In the genomic region with DNA sequence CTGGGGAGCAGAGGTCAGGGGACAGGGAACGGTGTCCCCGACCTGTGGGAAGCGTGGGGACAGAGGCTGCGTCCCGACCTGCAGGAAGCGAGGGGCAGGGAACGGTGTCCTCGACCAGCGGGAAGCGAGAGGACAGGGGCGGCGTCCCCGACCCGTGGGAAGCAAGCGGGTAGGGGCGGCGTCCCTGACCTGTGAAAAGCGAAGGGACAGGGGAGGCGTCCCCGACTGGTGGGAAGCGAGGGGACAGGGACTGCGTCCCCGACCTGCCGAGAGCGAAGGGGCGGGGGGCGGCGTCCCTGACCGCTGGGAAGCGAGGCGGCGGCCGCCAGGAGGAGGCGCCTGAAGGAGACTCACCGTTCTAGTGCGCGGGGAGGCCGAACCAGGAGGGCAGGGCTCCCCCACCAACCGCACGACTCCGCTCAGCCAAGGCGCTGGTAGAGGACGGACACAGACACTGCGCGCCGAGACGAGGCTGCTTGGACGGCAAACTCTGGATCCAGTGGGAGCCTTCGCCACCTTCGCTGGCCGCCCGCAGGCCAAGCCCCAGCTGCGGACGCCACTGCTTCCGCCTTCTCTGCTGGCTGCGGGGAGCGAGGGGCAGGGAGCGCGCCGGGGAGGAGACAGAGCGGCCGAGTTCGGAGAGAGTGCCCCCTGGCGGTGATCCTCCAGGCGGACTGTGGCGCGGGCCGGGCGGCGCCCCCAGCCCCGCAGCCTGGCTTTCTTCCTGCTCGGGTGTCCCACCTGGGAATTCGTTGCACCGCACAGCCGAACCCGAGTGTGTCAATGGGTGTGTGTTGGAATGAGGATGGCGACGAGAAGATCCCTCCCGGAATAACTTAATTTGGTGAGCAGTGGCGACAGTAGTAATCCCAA, we compare ENCODE assay signal across 8 cellular contexts. TPM values are rescaled to one million over a fixed set of nuclear protein-coding genes. Genes with fewer than 3 reads are reported as not detected.
A peak's percentile ranks its signal among the peaks of the same experiment; 100 is the strongest.
DNase-seq lines count a peak whose midpoint lies in the region; ATAC-seq and TF ChIP-seq lines count a peak whose summit lies in the region.

A gene with protein sequence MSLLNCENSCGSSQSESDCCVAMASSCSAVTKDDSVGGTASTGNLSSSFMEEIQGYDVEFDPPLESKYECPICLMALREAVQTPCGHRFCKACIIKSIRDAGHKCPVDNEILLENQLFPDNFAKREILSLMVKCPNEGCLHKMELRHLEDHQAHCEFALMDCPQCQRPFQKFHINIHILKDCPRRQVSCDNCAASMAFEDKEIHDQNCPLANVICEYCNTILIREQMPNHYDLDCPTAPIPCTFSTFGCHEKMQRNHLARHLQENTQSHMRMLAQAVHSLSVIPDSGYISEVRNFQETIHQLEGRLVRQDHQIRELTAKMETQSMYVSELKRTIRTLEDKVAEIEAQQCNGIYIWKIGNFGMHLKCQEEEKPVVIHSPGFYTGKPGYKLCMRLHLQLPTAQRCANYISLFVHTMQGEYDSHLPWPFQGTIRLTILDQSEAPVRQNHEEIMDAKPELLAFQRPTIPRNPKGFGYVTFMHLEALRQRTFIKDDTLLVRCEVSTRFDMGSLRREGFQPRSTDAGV (minus strand): TSS at position 579 of the 873 bp plus-strand sequence. CDS start 8,757 bp downstream, outside the sequence.

- TF ChIP-seq CTCF in right lobe of liver (IDR thresholded peaks at IDR 0.05): peak; percentile 85 to 93 (median 89)

- no peaks in the 10 kb centered on the region for H3K36me3 ChIP-seq in right lobe of liver

- H3K27me3 ChIP-seq in right lobe of liver: no peaks in the 10 kb centered on the region

- intact Hi-C loops in right lobe of liver (cut with DNase I): no loop called here

- DNase-seq in C1 segment of cervical spinal cord (lab: John Stamatoyannopoulos, UW) (peak in 13 of 14 donors; percentile 30 to 89 (median 76)), GM19238 (ENCODE audit: insufficient read length, low spot score) (peak; percentile 88), NCI-H526 treated with DMSO at 0.1 percent for 48 hours (lab: John Stamatoyannopoulos, UW) (peak; percentile 76), dermis microvascular lymphatic vessel endothelial cell (ENCODE audit: low read depth in 2 of 2) (peak; percentile 64 to 88), right lobe of liver (peak; percentile 92 to 94 (median 93))
- peak; percentile 85 to 86 for DNase-seq in activated CD4-positive, alpha-beta T cell treated with anti-CD3 and anti-CD28 coated beads, Interleukin-2, amount 50 U/mL, for 4 hours
- peak; percentile 79 to 92 for DNase-seq in stimulated activated CD4-positive, alpha-beta T cell treated with anti-CD3 and anti-CD28 coated beads, Interleukin-4, amount 100 ng/mL, for 4 hours

- H3K4me1 ChIP-seq in right lobe of liver: peaks cover 0 to 14% (median 0%) of the 10 kb centered on the region in 4 donors

- 2% methylated on average over 28 of the region's 80 CpGs for WGBS in right lobe of liver (ENCODE audit: insufficient coverage, low coverage, low lambda C conversion rate, missing lambda C conversion rate)

- peak; percentile 92 for TF ChIP-seq POLR2A in right lobe of liver (IDR thresholded peaks at IDR 0.05)

- peak within 1 kb of the TSS; percentile 75 to 93 (median 91) for H3K4me3 ChIP-seq in right lobe of liver

- H3K27ac ChIP-seq in right lobe of liver: peak within 1 kb of the TSS; percentile 92 to 97 (median 95)

- no peaks in the 10 kb centered on the region for H3K9me3 ChIP-seq in right lobe of liver

- ATAC-seq in HG03439 (IDR thresholded peaks at IDR 0.05; ENCODE audit: unreplicated experiment) (peak; percentile 96), right lobe of liver (peak; percentile 97 to 98 (median 98))

RNA-seq across cellular contexts. Expression of the gene that starts here (rescaled TPM):
- total RNA-seq in dermis microvascular lymphatic vessel endothelial cell (7.1 and 9.7 TPM in 2 replicates), right lobe of liver (1 to 10 TPM; 4.9 to 7.4 (median 6.7) TPM)

Comparison
In these comparisons a context has a peak if more than half of its experiments do, and no peak if none do; other contexts are left out.
1. Peak in every context shown above with its lines: DNase-seq, ATAC-seq, H3K4me3 ChIP-seq and H3K27ac ChIP-seq.